ENCODE assay signal across 14 cellular contexts in genomic region chr12:11695321-11695720, GRCh38. TPM values are rescaled to one million over a fixed set of nuclear protein-coding genes. Genes with fewer than 3 reads are reported as not detected.
DNase-seq lines count a peak whose midpoint lies in the region; ATAC-seq and TF ChIP-seq lines count a peak whose summit lies in the region.
"Had no signal": no experiment of that assay in that cellular context is flagged by ENCODE, and none has a peak within 500 bp of the region (broad histone marks: within the 10 kb centered on the region; RNA-seq: fewer than 3 reads in every experiment).

No MANE protein-coding gene starts in this region.

- TF ChIP-seq CTCF in chondrocyte (IDR thresholded peaks at IDR 0.05) = no peak

- CTCF ChIA-PET in activated CD8-positive, alpha-beta memory T cell treated with anti-CD3 and anti-CD28 coated beads, Interleukin-2, amount 10 ng/mL, durations not matched to agents 7 days and 5 days (lab: Charles Lee) = no interaction called here

- no peak overlapping the region for H3K4me3 Mint-ChIP-seq in chondrocyte (ENCODE audit: unreplicated experiment)
- no peak overlapping the region for H3K4me3 Mint-ChIP-seq in activated CD8-positive, alpha-beta memory T cell treated with anti-CD3 and anti-CD28 coated beads, Interleukin-2, amount 10 ng/mL, durations not matched to agents 7 days and 5 days
- H3K4me3 Mint-ChIP-seq: activated CD4-positive, alpha-beta T cell treated with anti-CD3 and anti-CD28 coated beads for 36 hours; T-helper 1 cell treated with Interleukin-12 subunit alpha and Interleukin-12 subunit beta and Interleukin-4 antibody, amounts not matched to agents 30 μg/mL and 1 μg/mL, for 36 hours had no signal

- H3K27ac Mint-ChIP-seq in chondrocyte (ENCODE audit: unreplicated experiment) = peak overlapping the region; percentile 85
- H3K27ac Mint-ChIP-seq in activated CD8-positive, alpha-beta memory T cell treated with anti-CD3 and anti-CD28 coated beads, Interleukin-2, amount 10 ng/mL, durations not matched to agents 7 days and 5 days = no peak overlapping the region
- H3K27ac Mint-ChIP-seq in activated naive CD4-positive, alpha-beta T cell treated with anti-CD3 and anti-CD28 coated beads, Interleukin-2, amount 50 U/mL, for 72 hours = no peak overlapping the region
- H3K27ac Mint-ChIP-seq: activated CD4-positive, alpha-beta T cell treated with anti-CD3 and anti-CD28 coated beads for 36 hours; T-helper 1 cell treated with Interleukin-12 subunit alpha and Interleukin-12 subunit beta and Interleukin-4 antibody, amounts not matched to agents 30 μg/mL and 1 μg/mL, for 36 hours had no signal

- H3K27me3 Mint-ChIP-seq in chondrocyte (ENCODE audit: low read depth) = no peaks in the 10 kb centered on the region
- no peaks in the 10 kb centered on the region for H3K27me3 Mint-ChIP-seq in activated CD8-positive, alpha-beta memory T cell treated with anti-CD3 and anti-CD28 coated beads, Interleukin-2, amount 10 ng/mL, durations not matched to agents 7 days and 5 days
- H3K27me3 Mint-ChIP-seq: activated CD4-positive, alpha-beta T cell treated with anti-CD3 and anti-CD28 coated beads for 36 hours had no signal

- DNase-seq in M059J (ENCODE audit: low read depth) (peak; percentile 50), chondrocyte (ENCODE audit: low spot score) (no peak), kidney tubule cell (ENCODE audit: low spot score) (peak; percentile 59), stromal cell of bone marrow (ENCODE audit: low read depth) (peak; percentile 65), SKM-1 (lab: John Stamatoyannopoulos, UW; ENCODE audit: unreplicated experiment) (no peak)
- DNase-seq in activated CD8-positive, alpha-beta memory T cell treated with anti-CD3 and anti-CD28 coated beads, Interleukin-2, amount 10 ng/mL, durations not matched to agents 7 days and 5 days = no peak
- no peak for DNase-seq in activated naive CD4-positive, alpha-beta T cell treated with anti-CD3 and anti-CD28 coated beads, Interleukin-2, amount 50 U/mL, for 72 hours (ENCODE audit: low spot score in 2 of 2)
- DNase-seq: activated CD4-positive, alpha-beta T cell treated with anti-CD3 and anti-CD28 coated beads for 36 hours; activated T-cell treated with anti-CD3 and anti-CD28 coated beads, Interleukin-2, amount 50 U/mL, for 48 hours; NCI-H1048; OCI-M1; right cardiac atrium had no signal

- H3K9me3 Mint-ChIP-seq in chondrocyte (ENCODE audit: low read depth) = no peaks in the 10 kb centered on the region
- H3K9me3 Mint-ChIP-seq in activated CD8-positive, alpha-beta memory T cell treated with anti-CD3 and anti-CD28 coated beads, Interleukin-2, amount 10 ng/mL, durations not matched to agents 7 days and 5 days (ENCODE audit: low read depth) = no peaks in the 10 kb centered on the region
- no peaks in the 10 kb centered on the region for H3K9me3 Mint-ChIP-seq in activated naive CD4-positive, alpha-beta T cell treated with anti-CD3 and anti-CD28 coated beads, Interleukin-2, amount 50 U/mL, for 72 hours
- H3K9me3 Mint-ChIP-seq: T-helper 1 cell treated with Interleukin-12 subunit alpha and Interleukin-12 subunit beta and Interleukin-4 antibody, amounts not matched to agents 30 μg/mL and 1 μg/mL, for 36 hours had no signal

- H3K4me1 Mint-ChIP-seq in chondrocyte (ENCODE audit: low read depth) = peaks cover 36% of the 10 kb centered on the region
- H3K4me1 Mint-ChIP-seq in activated CD8-positive, alpha-beta memory T cell treated with anti-CD3 and anti-CD28 coated beads, Interleukin-2, amount 10 ng/mL, durations not matched to agents 7 days and 5 days = peaks cover 11% of the 10 kb centered on the region

- no peak for ATAC-seq in activated CD8-positive, alpha-beta memory T cell treated with anti-CD3 and anti-CD28 coated beads, Interleukin-2, amount 10 ng/mL, durations not matched to agents 7 days and 5 days
- no peak for ATAC-seq in SK-N-SH treated with all-trans-retinoic acid at 6 μM for 48 hours
- no peak for ATAC-seq in activated naive CD4-positive, alpha-beta T cell treated with anti-CD3 and anti-CD28 coated beads, Interleukin-2, amount 50 U/mL, for 72 hours
- ATAC-seq: activated CD4-positive, alpha-beta T cell treated with anti-CD3 and anti-CD28 coated beads for 36 hours had no signal

- peaks cover 1% of the 10 kb centered on the region for H3K36me3 Mint-ChIP-seq in chondrocyte (ENCODE audit: low read depth)
- H3K36me3 Mint-ChIP-seq in activated CD8-positive, alpha-beta memory T cell treated with anti-CD3 and anti-CD28 coated beads, Interleukin-2, amount 10 ng/mL, durations not matched to agents 7 days and 5 days = peaks cover 12% of the 10 kb centered on the region
- peaks cover 0 to 55% of the 10 kb centered on the region in 2 donors for H3K36me3 Mint-ChIP-seq in activated naive CD4-positive, alpha-beta T cell treated with anti-CD3 and anti-CD28 coated beads, Interleukin-2, amount 50 U/mL, for 72 hours

TF ChIP-seq in SK-N-SH treated with all-trans-retinoic acid at 6 μM for 48 hours, 23 proteins besides CTCF, POLR2A, EP300 and RAD21 (continues in another document):
- no peak for TF ChIP-seq ZNF565 (CRISPR knock-in tag; conservative IDR thresholded peaks at IDR 0.05; ENCODE audit: low read depth)
- no peak for TF ChIP-seq ZFP30 (CRISPR knock-in tag; IDR thresholded peaks at IDR 0.05)
- TF ChIP-seq CSDC2 (CRISPR knock-in tag; IDR thresholded peaks at IDR 0.05) = no peak
- TF ChIP-seq BACH2 (CRISPR knock-in tag; IDR thresholded peaks at IDR 0.05; ENCODE audit: borderline replicate concordance) = no peak
- no peak for TF ChIP-seq CSRNP3 (CRISPR knock-in tag; IDR thresholded peaks at IDR 0.05)
- no peak for TF ChIP-seq ZFP3 (CRISPR knock-in tag; IDR thresholded peaks at IDR 0.05)
- no peak for TF ChIP-seq ESRRG (CRISPR knock-in tag; IDR thresholded peaks at IDR 0.05)
- TF ChIP-seq OSR1 (CRISPR knock-in tag; IDR thresholded peaks at IDR 0.05) = no peak
- no peak for TF ChIP-seq ZNF8 (CRISPR knock-in tag; IDR thresholded peaks at IDR 0.05)
- TF ChIP-seq TSHZ2 (CRISPR knock-in tag; IDR thresholded peaks at IDR 0.05) = no peak
- TF ChIP-seq TCF4 (CRISPR knock-in tag; IDR thresholded peaks at IDR 0.05; ENCODE audit: borderline replicate concordance) = no peak
- TF ChIP-seq ZC3H10 (CRISPR knock-in tag; IDR thresholded peaks at IDR 0.05) = no peak
- no peak for TF ChIP-seq TOX (CRISPR knock-in tag; IDR thresholded peaks at IDR 0.05; ENCODE audit: borderline replicate concordance)
- no peak for TF ChIP-seq POU6F1 (CRISPR knock-in tag; IDR thresholded peaks at IDR 0.05; ENCODE audit: borderline replicate concordance, low read depth)
- TF ChIP-seq SNAI2 (CRISPR knock-in tag; IDR thresholded peaks at IDR 0.05) = no peak

RNA-seq across cellular contexts. Expression of gene ETV6, which starts 45.8 kb away (rescaled TPM):
- 4.7 and 11.5 TPM in 2 replicates for total RNA-seq in M059J (2014; rRNA removed; shearing (Covaris generic))
- 30.4 to 37.8 TPM (median 33.4 TPM) in 3 replicates for total RNA-seq in chondrocyte
- 10 to 100 TPM; 29.4 to 32.6 TPM for total RNA-seq in activated CD8-positive, alpha-beta memory T cell treated with anti-CD3 and anti-CD28 coated beads, Interleukin-2, amount 10 ng/mL, durations not matched to agents 7 days and 5 days
- total RNA-seq in activated naive CD4-positive, alpha-beta T cell treated with anti-CD3 and anti-CD28 coated beads, Interleukin-2, amount 50 U/mL, for 72 hours = 10 to 100 TPM; 15.2 to 80.7 TPM

Comparison
In these comparisons a context has a peak if more than half of its experiments do, and no peak if none do; other contexts are left out.
1. DNase-seq: peak in M059J (single experiment), kidney tubule cell (single experiment) and stromal cell of bone marrow (single experiment); none in chondrocyte (single experiment), activated CD8-positive, alpha-beta memory T cell treated with anti-CD3 and anti-CD28 coated beads, Interleukin-2, amount 10 ng/mL, durations not matched to agents 7 days and 5 days (single experiment), activated naive CD4-positive, alpha-beta T cell treated with anti-CD3 and anti-CD28 coated beads, Interleukin-2, amount 50 U/mL, for 72 hours (0 of 2) and SKM-1 (single experiment).